ENCODE assay signal across 16 cellular contexts in genomic region chr4:55103224-55103623, GRCh38. TPM values are rescaled to one million over a fixed set of nuclear protein-coding genes. Genes with fewer than 3 reads are reported as not detected.
DNase-seq lines count a peak whose midpoint lies in the region; ATAC-seq and TF ChIP-seq lines count a peak whose summit lies in the region.
"Had no signal": no experiment of that assay in that cellular context is flagged by ENCODE, and none has a peak within 500 bp of the region (broad histone marks: within the 10 kb centered on the region; RNA-seq: fewer than 3 reads in every experiment).

No MANE protein-coding gene starts in this region.

- TF ChIP-seq CTCF in endothelial cell (IDR thresholded peaks at IDR 0.05; ENCODE audit: unreplicated experiment) (no peak), foreskin fibroblast (IDR thresholded peaks at IDR 0.05; ENCODE audit: low read depth, low read length) (no peak)

- H3K4me1 Mint-ChIP-seq in endothelial cell (ENCODE audit: unreplicated experiment): peaks cover 79% of the 10 kb centered on the region
- H3K4me1 Mint-ChIP-seq: CD14-positive monocyte, GM23338 had no signal

- peaks cover 21% of the 10 kb centered on the region for H3K27me3 Mint-ChIP-seq in endothelial cell (ENCODE audit: unreplicated experiment)

- H3K36me3 ChIP-seq in mesodermal cell (ENCODE audit: control insufficient read depth, insufficient read depth, low read length): peaks cover 91% of the 10 kb centered on the region
- H3K36me3 ChIP-seq in aorta (ENCODE audit: control insufficient read depth in 1 of 2, insufficient read depth in 2 of 2, low read length in 1 of 2): no peaks in the 10 kb centered on the region

- peak; percentile 51 for DNase-seq in NCI-H510A treated with DMSO at 0.1 percent for 48 hours (lab: John Stamatoyannopoulos, UW)
- DNase-seq in NCI-H510A (lab: John Stamatoyannopoulos, UW): no peak
- no peak for DNase-seq in endothelial cell (ENCODE audit: low spot score)
- DNase-seq in aorta: no peak
- no peak for DNase-seq in dermis blood vessel endothelial cell
- no peak for DNase-seq in foreskin fibroblast
- DNase-seq: CD8-positive, alpha-beta T cell; COR-L47; H7 had no signal

- H3K9me3 ChIP-seq in mesodermal cell (ENCODE audit: control insufficient read depth, low read length) (no peaks in the 10 kb centered on the region), aorta (ENCODE audit: control insufficient read depth, low read length) (peaks cover 2% of the 10 kb centered on the region)

- H3K27me3 ChIP-seq in aorta (ENCODE audit: control insufficient read depth in 1 of 2, insufficient read depth in 2 of 2, low read length in 1 of 2): no peaks in the 10 kb centered on the region

- ATAC-seq in aorta (ENCODE audit: low FRiP score): peak; percentile 48
- ATAC-seq in HG02610 (IDR thresholded peaks at IDR 0.05; ENCODE audit: unreplicated experiment): no peak
- ATAC-seq: CD8-positive, alpha-beta T cell; GM23338; HepG2 had no signal

- H3K27ac ChIP-seq in mesodermal cell (ENCODE audit: low read depth, low read length, severe bottlenecking): peak overlapping the region; percentile 52
- peak overlapping the region; percentile 4 to 45 for H3K27ac ChIP-seq in aorta (ENCODE audit: low read depth in 1 of 2, low read length in 2 of 2)
- H3K27ac ChIP-seq: 22Rv1 had no signal

- no peak overlapping the region for H3K27ac Mint-ChIP-seq in endothelial cell (ENCODE audit: unreplicated experiment)
- H3K27ac Mint-ChIP-seq: CD14-positive monocyte; CD8-positive, alpha-beta T cell; GM23338 had no signal

- H3K36me3 Mint-ChIP-seq in endothelial cell (ENCODE audit: low read depth, unreplicated experiment): peaks cover 91% of the 10 kb centered on the region
- H3K36me3 Mint-ChIP-seq: CD14-positive monocyte; CD8-positive, alpha-beta T cell had no signal

- intact Hi-C loops in aorta (cut with DNase I): no loop called here

- H3K4me3 ChIP-seq in mesodermal cell (ENCODE audit: extremely low read depth, insufficient read depth, low read length, poor library complexity, severe bottlenecking): no peak overlapping the region
- H3K4me3 ChIP-seq in aorta (ENCODE audit: low read length in 2 of 2): no peak overlapping the region
- H3K4me3 ChIP-seq in foreskin fibroblast (ENCODE audit: low read depth in 1 of 2, low read length in 2 of 2): no peak overlapping the region
- H3K4me3 ChIP-seq: GM23338 had no signal

- H3K4me1 ChIP-seq in mesodermal cell (ENCODE audit: control insufficient read depth, insufficient read depth, low read length, poor library complexity, severe bottlenecking): peaks cover 27% of the 10 kb centered on the region
- H3K4me1 ChIP-seq in aorta (ENCODE audit: control insufficient read depth in 1 of 2, insufficient read depth in 2 of 2, low read length in 2 of 2): peaks cover 0 to 8% of the 10 kb centered on the region in 2 donors

- H3K9me3 Mint-ChIP-seq in endothelial cell (ENCODE audit: unreplicated experiment): no peaks in the 10 kb centered on the region
- H3K9me3 Mint-ChIP-seq: CD8-positive, alpha-beta T cell; GM23338 had no signal

- WGBS in mesodermal cell (ENCODE audit: insufficient coverage in 2 of 2), 2 experiments: 94 to 100% methylated on average over 3 of the region's 3 CpGs
- WGBS in aorta, 2 donors: 5 to 7% methylated on average over 3 of the region's 3 CpGs

- H3K4me3 Mint-ChIP-seq in endothelial cell (ENCODE audit: unreplicated experiment): peak overlapping the region; percentile 52
- H3K4me3 Mint-ChIP-seq: CD14-positive monocyte; CD8-positive, alpha-beta T cell; GM23338 had no signal

RNA-seq across cellular contexts. Expression of gene KDR, which starts 22.2 kb away (rescaled TPM):
- total RNA-seq in endothelial cell (ENCODE audit: unreplicated experiment) (924 TPM), aorta (10 to 100 TPM; 18.8 to 42.1 TPM), dermis blood vessel endothelial cell (292 and 321 TPM in 2 replicates)
- 365 TPM for polyA plus RNA-seq in mesodermal cell (2013, experiment 1 of 2)
- polyA plus RNA-seq in mesodermal cell (2013, experiment 2 of 2): 313 TPM
- polyA plus RNA-seq in aorta: 1 to 10 TPM in 1 of 2 donors, under 1 TPM in 1; 0.46 to 1.4 TPM
- total RNA-seq: CD8-positive, alpha-beta T cell; HepG2 had no signal
- polyA plus RNA-seq: BJ, CD14-positive monocyte, HepG2 had no signal
